In the genomic region with DNA sequence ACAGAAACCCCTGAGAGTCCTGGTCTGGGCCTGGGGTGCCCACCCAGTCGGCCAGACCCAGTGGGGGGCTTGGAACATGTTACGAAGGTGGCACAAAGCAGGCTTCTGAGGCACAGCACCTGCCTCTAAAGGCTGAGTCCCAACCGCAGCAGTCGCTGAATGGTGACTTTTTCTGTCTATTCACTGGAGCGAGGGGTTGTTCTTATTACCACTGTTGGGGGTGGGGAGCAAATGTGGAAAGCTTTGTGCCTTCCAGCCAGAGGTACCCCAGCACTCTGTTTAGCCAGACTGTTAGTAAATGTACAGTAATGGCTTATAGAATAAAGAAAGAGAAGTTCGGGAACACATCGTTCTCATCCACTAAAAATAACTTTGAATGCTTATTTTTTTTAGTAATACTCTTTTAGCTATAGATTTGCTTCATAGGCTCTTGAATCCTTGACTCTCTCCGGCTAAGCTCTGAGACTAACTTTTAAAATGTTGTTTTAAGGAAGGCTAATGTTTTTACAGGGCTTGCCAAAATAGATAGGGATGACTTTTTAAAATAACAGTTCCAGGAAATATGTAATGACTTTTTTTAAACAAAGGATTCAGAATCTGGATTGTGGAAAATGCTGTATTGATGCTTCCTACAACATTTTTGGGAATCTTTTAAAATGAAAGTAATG, we compare ENCODE assay signal across 19 cellular contexts. TPM values are rescaled to one million over a fixed set of nuclear protein-coding genes. Genes with fewer than 3 reads are reported as not detected.
A peak's percentile ranks its signal among the peaks of the same experiment; 100 is the strongest.
DNase-seq lines count a peak whose midpoint lies in the region; ATAC-seq, FAIRE-seq and TF ChIP-seq lines count a peak whose summit lies in the region.
"Had no signal": no experiment of that assay in that cellular context is flagged by ENCODE, and none has a peak within 500 bp of the region (broad histone marks: within the 10 kb centered on the region; RNA-seq: fewer than 3 reads in every experiment).

No MANE protein-coding gene starts in this region.

- no peak for TF ChIP-seq CTCF in heart right ventricle (IDR thresholded peaks at IDR 0.05)
- no peak for TF ChIP-seq CTCF in lower lobe of right lung (IDR thresholded peaks at IDR 0.05)
- TF ChIP-seq CTCF in thyroid gland (IDR thresholded peaks at IDR 0.05) = no peak
- no peak for TF ChIP-seq CTCF in spleen (IDR thresholded peaks at IDR 0.05 in 8 of 11, conservative IDR thresholded peaks at IDR 0.05 in 3 of 11)
- no peak for TF ChIP-seq CTCF in pancreas (IDR thresholded peaks at IDR 0.05)

- ATAC-seq in heart right ventricle (peak in 2 of 8 donors; percentile 30 to 43), Right ventricle myocardium superior (ENCODE audit: poor library complexity) (no peak), lower lobe of right lung (no peak), pancreas (no peak)
- ATAC-seq: stimulated activated naive CD8-positive, alpha-beta T cell treated with anti-CD3 and anti-CD28 coated beads, Interleukin-15, Interleukin-2, amounts not matched to agents 100 U/mL and 50 U/mL, for 24 hours had no signal

- intact Hi-C loops in heart right ventricle (cut with DNase I) (no loop called here), Right ventricle myocardium superior (cut with DNase I) (no loop called here), lower lobe of right lung (cut with DNase I) (no loop called here), thyroid gland (cut with DNase I) (no loop called here), spleen (cut with DNase I; ENCODE audit: low total_unique reads) (no loop called here), pancreas (cut with DNase I) (no loop called here)

- H3K9me3 ChIP-seq in heart right ventricle = no peaks in the 10 kb centered on the region
- H3K9me3 ChIP-seq in lower lobe of right lung = no peaks in the 10 kb centered on the region
- H3K9me3 ChIP-seq in thyroid gland = no peaks in the 10 kb centered on the region
- peaks cover 0 to 7% (median 0%) of the 10 kb centered on the region in 8 donors for H3K9me3 ChIP-seq in spleen
- no peaks in the 10 kb centered on the region for H3K9me3 ChIP-seq in pancreas
- H3K9me3 ChIP-seq: vagina had no signal

- H3K4me1 ChIP-seq in heart right ventricle (peaks cover 3 to 47% (median 21%) of the 10 kb centered on the region in 9 donors), lower lobe of right lung (peaks cover 18% of the 10 kb centered on the region), thyroid gland (peaks cover 11 to 23% of the 10 kb centered on the region in 2 donors), spleen (peaks cover 6 to 32% (median 18%) of the 10 kb centered on the region in 6 donors), pancreas (no peaks in the 10 kb centered on the region)

- DNase-seq in heart right ventricle = no peak
- no peak for DNase-seq in Right ventricle myocardium superior
- no peak for DNase-seq in lower lobe of right lung
- DNase-seq in thyroid gland = peak; percentile 39 to 40
- DNase-seq in spleen = no peak
- DNase-seq in amniotic stem cell (lab: John Stamatoyannopoulos, UW) = no peak
- DNase-seq in pancreas = no peak
- DNase-seq: activated CD4-positive, alpha-beta T cell treated with anti-CD3 and anti-CD28 coated beads, Interleukin-2, amount 50 U/mL, for 1 hour; activated naive CD4-positive, alpha-beta T cell treated with anti-CD3 and anti-CD28 coated beads, Interleukin-2, amount 50 U/mL, for 16 hours; DMS79 treated with DMSO at 0.1 percent for 48 hours; KBM-7; kidney; NCI-H526 treated with DMSO at 0.1 percent for 48 hours; stimulated activated naive CD8-positive, alpha-beta T cell treated with anti-CD3 and anti-CD28 coated beads, Interleukin-15, Interleukin-2, amounts not matched to agents 100 U/mL and 50 U/mL, for 24 hours had no signal

- H3K36me3 ChIP-seq in heart right ventricle (no peaks in the 10 kb centered on the region), lower lobe of right lung (no peaks in the 10 kb centered on the region), thyroid gland (no peaks in the 10 kb centered on the region), spleen (no peaks in the 10 kb centered on the region), pancreas (no peaks in the 10 kb centered on the region)
- H3K36me3 ChIP-seq: cardiac muscle cell, vagina had no signal

- H3K27me3 ChIP-seq in heart right ventricle = peaks cover 0 to 52% (median 27%) of the 10 kb centered on the region in 7 donors
- peaks cover 12% of the 10 kb centered on the region for H3K27me3 ChIP-seq in lower lobe of right lung (ENCODE audit: low read depth)
- H3K27me3 ChIP-seq in thyroid gland = no peaks in the 10 kb centered on the region
- peaks cover 0 to 42% (median 0%) of the 10 kb centered on the region in 7 donors for H3K27me3 ChIP-seq in spleen (replicated peaks in 1 of 7)
- peaks cover 0 to 3% (median 0%) of the 10 kb centered on the region in 4 donors for H3K27me3 ChIP-seq in pancreas
- H3K27me3 ChIP-seq: cardiac muscle cell, vagina had no signal

- H3K4me3 ChIP-seq in heart right ventricle (peak overlapping the region in 3 of 10 donors; percentile 0 to 28 (median 18)), lower lobe of right lung (no peak overlapping the region), thyroid gland (replicated peaks in 1 of 3) (no peak overlapping the region), spleen (no peak overlapping the region), pancreas (no peak overlapping the region)
- H3K4me3 ChIP-seq: cardiac muscle cell, SK-N-MC, vagina had no signal

- FAIRE-seq in endometrium (lab: Jason Lieb, UNC) (peak; percentile 23), pancreas (lab: Jason Lieb, UNC) (no peak)
- FAIRE-seq: A204.1, kidney had no signal

- WGBS in heart right ventricle, 2 donors = 40 to 49% methylated on average over 8 of the region's 8 CpGs
- 17% methylated on average over 7 of the region's 8 CpGs for WGBS in thyroid gland, 2 donors
- WGBS in spleen, 5 donors = 50 to 66% (median 59%) methylated on average over 6 to 8 of the region's 8 CpGs
- 53 to 54% methylated on average over 8 of the region's 8 CpGs for WGBS in pancreas, 2 donors

- TF ChIP-seq POLR2A in thyroid gland (IDR thresholded peaks at IDR 0.05) (no peak), spleen (IDR thresholded peaks at IDR 0.05) (no peak)

- H3K27ac ChIP-seq in heart right ventricle = peak overlapping the region in 9 of 10 donors; percentile 3 to 61 (median 55)
- H3K27ac ChIP-seq in lower lobe of right lung = peak overlapping the region; percentile 13
- no peak overlapping the region for H3K27ac ChIP-seq in thyroid gland
- H3K27ac ChIP-seq in spleen = no peak overlapping the region
- no peak overlapping the region for H3K27ac ChIP-seq in pancreas
- H3K27ac ChIP-seq: cardiac muscle cell, SK-N-MC, vagina had no signal

RNA-seq across cellular contexts. Expression of a gene that starts 23.4 kb away (rescaled TPM):
- 10 to 100 TPM; 10.5 to 19.5 (median 13.5) TPM for total RNA-seq in heart right ventricle
- 10 to 100 TPM; 11.8 to 16.6 TPM for polyA plus RNA-seq in heart right ventricle
- 9.5 TPM for total RNA-seq in Right ventricle myocardium superior
- 52.6 TPM for total RNA-seq in lower lobe of right lung
- total RNA-seq in thyroid gland = 10 to 100 TPM; 33.1 to 45.3 (median 37.7) TPM
- total RNA-seq in spleen = 10 to 100 TPM; 55.0 to 92.1 (median 72.7) TPM
- 10 to 100 TPM; 47.9 to 67.1 (median 54.5) TPM for polyA plus RNA-seq in spleen
- 10 to 100 TPM; 24.8 to 30.5 (median 26.3) TPM for total RNA-seq in pancreas
- 10 to 100 TPM; 22.8 to 37.1 TPM for polyA plus RNA-seq in pancreas

RNA-seq across cellular contexts. Expression of a gene that starts 40.4 kb away (rescaled TPM):
- total RNA-seq in heart right ventricle = 10 to 100 TPM; 15.0 to 24.6 (median 17.7) TPM
- polyA plus RNA-seq in heart right ventricle = 10 to 100 TPM; 11.0 to 23.1 TPM
- total RNA-seq in Right ventricle myocardium superior = 17.3 TPM
- total RNA-seq in lower lobe of right lung = 34.8 TPM
- total RNA-seq in thyroid gland = 10 to 100 TPM; 26.8 to 48.6 (median 34.9) TPM
- total RNA-seq in spleen = 10 to 100 TPM; 27.3 to 52.9 (median 34.8) TPM
- polyA plus RNA-seq in spleen = 10 to 100 TPM; 16.9 to 17.8 (median 17.3) TPM
- 10 to 100 TPM; 16.7 to 23.7 (median 19.7) TPM for total RNA-seq in pancreas
- 10 to 100 TPM in 1 of 2 donors, 1 to 10 TPM in 1; 9.4 to 14.2 TPM for polyA plus RNA-seq in pancreas

Comparison
In these comparisons a context has a peak if more than half of its experiments do, and no peak if none do; other contexts are left out.
1. DNase-seq: peak in thyroid gland (2 of 2); none in heart right ventricle (0 of 2), Right ventricle myocardium superior (single experiment), lower lobe of right lung (single experiment), spleen (single experiment), amniotic stem cell (single experiment) and pancreas (0 of 6).
2. H3K27ac ChIP-seq: peak in heart right ventricle (9 of 10) and lower lobe of right lung (single experiment); none in thyroid gland (0 of 3), spleen (0 of 8) and pancreas (0 of 4).